In genomic region chr7:115410972-115411686, GRCh38 we compare ENCODE assay signal across 10 cellular contexts.
A peak's percentile ranks its signal among the peaks of the same experiment; 100 is the strongest.
DNase-seq lines count a peak whose midpoint lies in the region; ATAC-seq lines count a peak whose summit lies in the region.
"Had no signal": no experiment of that assay in that cellular context is flagged by ENCODE, and none has a peak within 500 bp of the region (broad histone marks: within the 10 kb centered on the region; RNA-seq: fewer than 3 reads in every experiment).

No MANE protein-coding gene starts in this region.

- H3K27ac Mint-ChIP-seq in stimulated activated naive B cell treated with anti-CD40 and anti-IgM and Interleukin-4, amounts not matched to agents 10 μg/mL and 1 μg/mL and 100 μg/mL, for 72 hours = peak overlapping the region; percentile 79

- peaks cover 0 to 3% of the 10 kb centered on the region in 2 donors for H3K27me3 Mint-ChIP-seq in stimulated activated naive B cell treated with anti-CD40 and anti-IgM and Interleukin-4, amounts not matched to agents 10 μg/mL and 1 μg/mL and 100 μg/mL, for 72 hours

- peaks cover 7 to 22% of the 10 kb centered on the region in 2 donors for H3K4me1 Mint-ChIP-seq in stimulated activated naive B cell treated with anti-CD40 and anti-IgM and Interleukin-4, amounts not matched to agents 10 μg/mL and 1 μg/mL and 100 μg/mL, for 72 hours

- ATAC-seq in GM19351 (IDR thresholded peaks at IDR 0.05; ENCODE audit: unreplicated experiment) (peak; percentile 96), HG02970 (IDR thresholded peaks at IDR 0.05; ENCODE audit: low FRiP score, unreplicated experiment) (peak; percentile 86)
- ATAC-seq in stimulated activated naive B cell treated with anti-CD40 and anti-IgM and Interleukin-4, amounts not matched to agents 10 μg/mL and 1 μg/mL and 100 μg/mL, for 72 hours (replicated peaks) = peak; percentile 94 to 96
- ATAC-seq: left lung had no signal

- peaks cover 2 to 3% of the 10 kb centered on the region in 2 donors for H3K9me3 Mint-ChIP-seq in stimulated activated naive B cell treated with anti-CD40 and anti-IgM and Interleukin-4, amounts not matched to agents 10 μg/mL and 1 μg/mL and 100 μg/mL, for 72 hours

- H3K36me3 Mint-ChIP-seq in stimulated activated naive B cell treated with anti-CD40 and anti-IgM and Interleukin-4, amounts not matched to agents 10 μg/mL and 1 μg/mL and 100 μg/mL, for 72 hours = no peaks in the 10 kb centered on the region

- H3K4me3 Mint-ChIP-seq in stimulated activated naive B cell treated with anti-CD40 and anti-IgM and Interleukin-4, amounts not matched to agents 10 μg/mL and 1 μg/mL and 100 μg/mL, for 72 hours = peak overlapping the region; percentile 47 to 72

- DNase-seq in NCI-H2171 treated with DMSO at 0.1 percent for 48 hours (lab: John Stamatoyannopoulos, UW) = peak; percentile 75
- DNase-seq in stimulated activated naive B cell treated with anti-CD40 and anti-IgM and Interleukin-4, amounts not matched to agents 10 μg/mL and 1 μg/mL and 100 μg/mL, for 72 hours = no peak
- DNase-seq in activated CD4-positive, alpha-beta T cell treated with anti-CD3 and anti-CD28 coated beads, Interleukin-2, amount 50 U/mL, for 48 hours = no peak
- DNase-seq in NCI-H510A (lab: John Stamatoyannopoulos, UW) = no peak
- no peak for DNase-seq in NCI-H524 treated with DMSO at 0.1 percent for 48 hours (lab: John Stamatoyannopoulos, UW)
- DNase-seq: left lung; NCI-H226; stimulated activated CD4-positive, alpha-beta T cell treated with anti-CD3 and anti-CD28 coated beads, Interleukin-4, amount 100 ng/mL, for 24 hours had no signal
